ENCODE assay signal across 8 cellular contexts in genomic region chr7:144842377-144842851, GRCh38. TPM values are rescaled to one million over a fixed set of nuclear protein-coding genes. Genes with fewer than 3 reads are reported as not detected.
DNase-seq lines count a peak whose midpoint lies in the region; ATAC-seq and TF ChIP-seq lines count a peak whose summit lies in the region.

No MANE protein-coding gene starts in this region.

- H3K36me3 ChIP-seq in Caco-2 (ENCODE audit: control insufficient read depth, insufficient read depth, low read length) (no peaks in the 10 kb centered on the region), transverse colon (no peaks in the 10 kb centered on the region)

- BruUV-seq in Caco-2 (replicated peaks; lab: Mats Ljungman, UMichigan): no TSS peak

- peaks cover 21% of the 10 kb centered on the region for H3K4me1 Mint-ChIP-seq in Caco-2 (ENCODE audit: low read depth, unreplicated experiment)
- peaks cover 17% of the 10 kb centered on the region for H3K4me1 Mint-ChIP-seq in activated CD8-positive, alpha-beta T cell treated with anti-CD3 and anti-CD28 coated beads for 36 hours (ENCODE audit: low read depth)
- no peaks in the 10 kb centered on the region for H3K4me1 Mint-ChIP-seq in osteocyte (ENCODE audit: unreplicated experiment)

- H3K27ac ChIP-seq in transverse colon: peak overlapping the region; percentile 70 to 81 (median 74)

- H3K27ac Mint-ChIP-seq in Caco-2 (ENCODE audit: unreplicated experiment): peak overlapping the region; percentile 99
- peak overlapping the region; percentile 89 for H3K27ac Mint-ChIP-seq in activated CD8-positive, alpha-beta T cell treated with anti-CD3 and anti-CD28 coated beads for 36 hours
- H3K27ac Mint-ChIP-seq in osteocyte (ENCODE audit: unreplicated experiment): no peak overlapping the region

- H3K27me3 Mint-ChIP-seq in Caco-2 (ENCODE audit: insufficient read depth, unreplicated experiment): no peaks in the 10 kb centered on the region
- no peaks in the 10 kb centered on the region for H3K27me3 Mint-ChIP-seq in activated CD8-positive, alpha-beta T cell treated with anti-CD3 and anti-CD28 coated beads for 36 hours
- peaks cover 14% of the 10 kb centered on the region for H3K27me3 Mint-ChIP-seq in osteocyte (ENCODE audit: unreplicated experiment)

- peak; percentile 85 for ATAC-seq in GM19463 (IDR thresholded peaks at IDR 0.05; ENCODE audit: unreplicated experiment)
- peak; percentile 91 for ATAC-seq in HG03432 (IDR thresholded peaks at IDR 0.05; ENCODE audit: unreplicated experiment)
- ATAC-seq in activated CD8-positive, alpha-beta T cell treated with anti-CD3 and anti-CD28 coated beads for 36 hours: peak; percentile 89

- TF ChIP-seq CTCF in Caco-2 (IDR thresholded peaks at IDR 0.05; ENCODE audit: insufficient read depth in 1 of 2, low read depth in 1 of 2, low read length in 1 of 2, severe bottlenecking in 1 of 2, unreplicated experiment in 1 of 2) (no peak), transverse colon (IDR thresholded peaks at IDR 0.05) (no peak), osteocyte (IDR thresholded peaks at IDR 0.05) (no peak)
- TF ChIP-seq CTCF in activated CD8-positive, alpha-beta T cell treated with anti-CD3 and anti-CD28 coated beads for 36 hours (IDR thresholded peaks at IDR 0.05): no peak

- 14 to 18% methylated on average over 4 to 6 of the region's 6 CpGs for WGBS in transverse colon (ENCODE audit: low coverage in 1 of 2), 2 donors

- peak; percentile 32 for TF ChIP-seq EP300 in transverse colon (IDR thresholded peaks at IDR 0.05; ENCODE audit: low read depth)

- peak; percentile 48 to 52 for DNase-seq in Caco-2
- peak; percentile 69 for DNase-seq in activated CD8-positive, alpha-beta T cell treated with anti-CD3 and anti-CD28 coated beads for 36 hours
- peak; percentile 23 for DNase-seq in iPS-NIHi11 (ENCODE audit: low spot score)
- peak; percentile 81 for DNase-seq in transverse colon
- DNase-seq in mesenteric fat pad (ENCODE audit: low spot score): no peak
- DNase-seq in osteocyte (ENCODE audit: extremely low spot score, unreplicated experiment): no peak

- in situ Hi-C loops in transverse colon (cut with MboI; ENCODE audit: low pct_ligation_motif_present in 1 of 4, low pct_unique_long_range_greater_than_20kb in 1 of 4, low sequenced_read_pairs in 3 of 4): no loop called here

- H3K9me3 ChIP-seq in Caco-2 (peaks cover 5% of the 10 kb centered on the region; the same call in 1 of the 2 replicates), transverse colon (no peaks in the 10 kb centered on the region)

- POLR2A ChIA-PET in Caco-2 (lab: Charles Lee): no interaction called here
- POLR2A ChIA-PET in activated CD8-positive, alpha-beta T cell treated with anti-CD3 and anti-CD28 coated beads for 36 hours (lab: Charles Lee): no interaction called here

- H3K9me3 Mint-ChIP-seq in Caco-2 (ENCODE audit: unreplicated experiment) (peaks cover 19% of the 10 kb centered on the region), osteocyte (ENCODE audit: unreplicated experiment) (peaks cover 4% of the 10 kb centered on the region)
- peaks cover 9% of the 10 kb centered on the region for H3K9me3 Mint-ChIP-seq in activated CD8-positive, alpha-beta T cell treated with anti-CD3 and anti-CD28 coated beads for 36 hours

- H3K27me3 ChIP-seq in Caco-2 (replicated peaks; ENCODE audit: control insufficient read depth, insufficient read depth, low read length) (no peaks in the 10 kb centered on the region), transverse colon (no peaks in the 10 kb centered on the region)

- H3K36me3 Mint-ChIP-seq in Caco-2 (ENCODE audit: insufficient read depth, unreplicated experiment) (peaks cover 12% of the 10 kb centered on the region), osteocyte (ENCODE audit: unreplicated experiment) (no peaks in the 10 kb centered on the region)
- peaks cover 4% of the 10 kb centered on the region for H3K36me3 Mint-ChIP-seq in activated CD8-positive, alpha-beta T cell treated with anti-CD3 and anti-CD28 coated beads for 36 hours (ENCODE audit: low read depth)

- peak overlapping the region; percentile 58 for H3K4me3 Mint-ChIP-seq in Caco-2 (ENCODE audit: unreplicated experiment)
- peak overlapping the region; percentile 6 for H3K4me3 Mint-ChIP-seq in activated CD8-positive, alpha-beta T cell treated with anti-CD3 and anti-CD28 coated beads for 36 hours
- no peak overlapping the region for H3K4me3 Mint-ChIP-seq in osteocyte (ENCODE audit: unreplicated experiment)

- CTCF ChIA-PET in Caco-2 (lab: Charles Lee): no interaction called here
- CTCF ChIA-PET in activated CD8-positive, alpha-beta T cell treated with anti-CD3 and anti-CD28 coated beads for 36 hours (lab: Charles Lee): no interaction called here

- H3K4me3 ChIP-seq in Caco-2 (ENCODE audit: low read depth, low read length): no peak overlapping the region
- no peak overlapping the region for H3K4me3 ChIP-seq in transverse colon

- H3K4me1 ChIP-seq in Caco-2 (peaks cover 25% of the 10 kb centered on the region), transverse colon (peaks cover 0 to 19% (median 4%) of the 10 kb centered on the region in 4 donors)

- no peak for TF ChIP-seq POLR2A in transverse colon (IDR thresholded peaks at IDR 0.05)

- intact Hi-C loops in Caco-2 (cut with micrococcal nuclease; ENCODE audit: unreplicated experiment): no loop called here
- intact Hi-C loops in activated CD8-positive, alpha-beta T cell treated with anti-CD3 and anti-CD28 coated beads for 36 hours (cut with micrococcal nuclease): no loop called here
- intact Hi-C loops in transverse colon (cut with DNase I; ENCODE audit: low total_unique reads): no loop called here

RNA-seq across cellular contexts. Expression of gene TPK1, which starts 6.6 kb away (rescaled TPM):
- total RNA-seq in Caco-2 (2022) (72.0 and 86.6 TPM in 2 replicates), transverse colon (10 to 100 TPM in 3 of 4 donors, 1 to 10 TPM in 1; 1.4 to 17.3 (median 14.6) TPM), mesenteric fat pad (8.7 TPM), osteocyte (4.2 and 5.6 TPM in 2 replicates)
- total RNA-seq in activated CD8-positive, alpha-beta T cell treated with anti-CD3 and anti-CD28 coated beads for 36 hours: 10 to 100 TPM; 15.5 to 15.8 TPM

Comparison
In these comparisons a context has a peak if more than half of its experiments do, and no peak if none do; other contexts are left out.
1. DNase-seq: peak in Caco-2 (2 of 2), activated CD8-positive, alpha-beta T cell treated with anti-CD3 and anti-CD28 coated beads for 36 hours (single experiment), iPS-NIHi11 (single experiment) and transverse colon (single experiment); none in mesenteric fat pad (single experiment) and osteocyte (single experiment).
2. Peak in every context shown above with its lines, with median percentiles within 50 percentile points of each other: ATAC-seq.